In the genomic region with DNA sequence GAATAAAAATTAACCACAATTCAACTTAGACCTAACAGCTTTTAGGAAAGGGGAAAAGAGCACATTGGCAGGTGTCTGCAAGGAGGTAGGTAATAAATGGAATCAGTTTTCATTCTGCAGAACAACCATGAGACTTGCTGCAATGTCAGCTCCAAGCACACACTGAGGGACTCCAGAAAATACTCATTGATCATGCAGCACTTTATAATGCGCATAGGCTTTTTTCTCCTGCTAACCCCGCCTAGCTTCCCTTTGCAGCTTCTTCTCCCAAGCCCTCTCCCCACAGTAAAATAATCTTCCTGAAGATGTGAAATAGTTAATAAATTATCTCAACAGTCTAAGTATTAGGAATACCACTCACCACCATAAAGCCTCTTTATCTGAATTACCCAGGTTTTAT, we compare ENCODE assay signal across 8 cellular contexts. TPM values are rescaled to one million over a fixed set of nuclear protein-coding genes. Genes with fewer than 3 reads are reported as not detected.
DNase-seq lines count a peak whose midpoint lies in the region; ATAC-seq, FAIRE-seq and TF ChIP-seq lines count a peak whose summit lies in the region.

No MANE protein-coding gene starts in this region.

- H3K4me3 Mint-ChIP-seq in CD14-positive monocyte, result no peak overlapping the region
- H3K4me3 Mint-ChIP-seq in naive thymus-derived CD8-positive, alpha-beta T cell, result peak overlapping the region in 9 of 10 donors; percentile 2 to 67 (median 59)

- H3K4me1 Mint-ChIP-seq in CD14-positive monocyte, result peaks cover 7% of the 10 kb centered on the region
- H3K4me1 Mint-ChIP-seq in naive thymus-derived CD8-positive, alpha-beta T cell, result peaks cover 7 to 54% (median 44%) of the 10 kb centered on the region in 4 donors

- peak; percentile 70 for FAIRE-seq in K562 (lab: Jason Lieb, UNC)

- TF ChIP-seq EP300 in K562 (IDR thresholded peaks at IDR 0.05; ENCODE audit: low read length) (no peak), ovary (IDR thresholded peaks at IDR 0.05) (no peak)

- H3K27me3 Mint-ChIP-seq in CD14-positive monocyte (ENCODE audit: low read depth in 3 of 3), result no peaks in the 10 kb centered on the region
- no peaks in the 10 kb centered on the region for H3K27me3 Mint-ChIP-seq in naive thymus-derived CD8-positive, alpha-beta T cell

- H3K36me3 Mint-ChIP-seq in CD14-positive monocyte, result peaks cover 0 to 5% of the 10 kb centered on the region in 2 donors
- H3K36me3 Mint-ChIP-seq in naive thymus-derived CD8-positive, alpha-beta T cell, result peaks cover 0 to 18% (median 1%) of the 10 kb centered on the region in 3 donors

- CTCF ChIA-PET in K562 (lab: Yijun Ruan, JAX; ENCODE audit: low intra/inter-chr PET ratio), result no interaction called here

- TF ChIP-seq CTCF in CD14-positive monocyte (IDR thresholded peaks at IDR 0.05) (no peak), K562 (IDR thresholded peaks at IDR 0.05 in 2 of 3, conservative IDR thresholded peaks at IDR 0.05 in 1 of 3; ENCODE audit: insufficient read depth in 2 of 3, low read depth in 1 of 3, low read length in 3 of 3) (no peak), ovary (IDR thresholded peaks at IDR 0.05) (no peak)

- intact Hi-C loops in CD14-positive monocyte (cut with micrococcal nuclease), result loop anchor here (2.0 to 5.0 kb wide), 2 partner anchors 36 to 37 kb away; partner anchors contain the start of gene ANKRD17 (in 2 of the 2)
- intact Hi-C loops in K562 (cut with micrococcal nuclease), result loop anchor here (5.0 kb wide), 1 partner anchor 36 kb away; the partner anchor contains the start of gene ANKRD17
- intact Hi-C loops in ovary (cut with DNase I), result no loop called here

- DNase-seq in CD14-positive monocyte (ENCODE audit: low spot score), result no peak
- peak in 1 of 4 experiments; percentile 43 for DNase-seq in K562 (ENCODE audit: extremely low read depth in 1 of 4, low spot score in 3 of 4)
- no peak for DNase-seq in naive thymus-derived CD8-positive, alpha-beta T cell
- no peak for DNase-seq in NCI-H2196 (lab: John Stamatoyannopoulos, UW; ENCODE audit: unreplicated experiment)
- no peak for DNase-seq in globus pallidus (ENCODE audit: low spot score)
- DNase-seq in ovary, result no peak

- 11% methylated on average over 2 of the region's 2 CpGs for WGBS in K562 (ENCODE audit: insufficient coverage, low coverage, missing lambda C conversion rate)
- WGBS in ovary, 3 donors, result 71 to 88% (median 80%) methylated on average over 2 of the region's 2 CpGs

- peak; percentile 68 for ATAC-seq in K562
- ATAC-seq in naive thymus-derived CD8-positive, alpha-beta T cell, result no peak
- ATAC-seq in esophagus mucosa, result no peak

- H3K9me3 ChIP-seq in HUES48 (ENCODE audit: control insufficient read depth, insufficient read depth, low read length) (no peaks in the 10 kb centered on the region), K562 (replicated peaks; ENCODE audit: control insufficient read depth, insufficient read depth, low read depth, low read length) (no peaks in the 10 kb centered on the region), ovary (no peaks in the 10 kb centered on the region)

- peak overlapping the region in 5 of 7 donors; percentile 2 to 52 (median 34) for H3K27ac Mint-ChIP-seq in CD14-positive monocyte
- H3K27ac Mint-ChIP-seq in naive thymus-derived CD8-positive, alpha-beta T cell, result peak overlapping the region in 8 of 10 donors; percentile 6 to 79 (median 57)

- H3K27ac ChIP-seq in HUES48 (ENCODE audit: low read depth, low read length) (peak overlapping the region; percentile 47), K562 (ENCODE audit: extremely low read depth, low read depth, low read length) (peak overlapping the region; percentile 96), ovary (no peak overlapping the region)

- H3K27me3 ChIP-seq in HUES48 (ENCODE audit: control insufficient read depth, insufficient read depth, low read length), result no peaks in the 10 kb centered on the region
- no peaks in the 10 kb centered on the region for H3K27me3 ChIP-seq in K562 (ENCODE audit: control insufficient read depth in 2 of 2, insufficient read depth in 2 of 2, low read length in 2 of 2)
- H3K27me3 ChIP-seq in ovary, result no peaks in the 10 kb centered on the region

- peak overlapping the region; percentile 84 for H3K4me2 ChIP-seq in K562 (ENCODE audit: insufficient read depth, low read length)

- no peaks in the 10 kb centered on the region for H3K9me3 Mint-ChIP-seq in CD14-positive monocyte
- H3K9me3 Mint-ChIP-seq in naive thymus-derived CD8-positive, alpha-beta T cell, result no peaks in the 10 kb centered on the region

- no peak for TF ChIP-seq POLR2A in K562 (conservative IDR thresholded peaks at IDR 0.05)
- no peak for TF ChIP-seq POLR2A in ovary (IDR thresholded peaks at IDR 0.05)

- peaks cover 40% of the 10 kb centered on the region for H3K4me1 ChIP-seq in HUES48 (ENCODE audit: control insufficient read depth, insufficient read depth, low read length)
- H3K4me1 ChIP-seq in K562 (replicated peaks in 1 of 2; ENCODE audit: control insufficient read depth in 2 of 2, insufficient read depth in 2 of 2, low read length in 2 of 2), result peaks cover 0 to 3% of the 10 kb centered on the region in 2 experiments; a peak in 3 of 5 replicates
- peaks cover 2% of the 10 kb centered on the region for H3K4me1 ChIP-seq in ovary (ENCODE audit: insufficient read depth)

- H3K9ac ChIP-seq in HUES48 (ENCODE audit: low read depth, low read length) (no peak overlapping the region), K562 (ENCODE audit: insufficient read depth in 1 of 2, low read depth in 2 of 2, low read length in 2 of 2) (peak overlapping the region; percentile 23 to 98; a peak in 3 of 4 replicates)

- POLR2A ChIA-PET in K562 (lab: Yijun Ruan, JAX), result interaction anchor here (1.1 to 2.7 kb wide), 4 partner anchors 10 to 40 kb away, joined by 4 to 19 read pairs (median 6); no protein-coding TSS in a partner anchor
- POLR2A ChIA-PET in naive thymus-derived CD8-positive, alpha-beta T cell (lab: Charles Lee), result interaction anchor here (0.7 to 1.2 kb wide), 2 partner anchors 52 to 152 kb away, joined by 3 to 4 read pairs; no protein-coding TSS in a partner anchor

- H3K4me3 ChIP-seq in HUES48 (ENCODE audit: low read depth, low read length) (no peak overlapping the region), K562 (peak overlapping the region; percentile 56), ovary (no peak overlapping the region)

- peaks cover 92% of the 10 kb centered on the region for H3K79me2 ChIP-seq in K562 (ENCODE audit: control insufficient read depth, insufficient read depth, low read length)

- no TSS peak for BruUV-seq in K562 (replicated peaks; lab: Mats Ljungman, UMichigan)

- no peak for TF ChIP-seq RAD21 in K562 (CRISPR knock-in tag; conservative IDR thresholded peaks at IDR 0.05 in 1 of 2, IDR thresholded peaks at IDR 0.05 in 1 of 2)

- in situ Hi-C loops in K562 (cut with MboI), result no loop called here

- H3K36me3 ChIP-seq in HUES48 (ENCODE audit: control insufficient read depth, insufficient read depth, low read length), result no peaks in the 10 kb centered on the region
- peaks cover 37% of the 10 kb centered on the region for H3K36me3 ChIP-seq in K562 (ENCODE audit: control insufficient read depth, insufficient read depth, low read length)
- no peaks in the 10 kb centered on the region for H3K36me3 ChIP-seq in ovary

- H4K20me1 ChIP-seq in K562 (replicated peaks; ENCODE audit: control insufficient read depth, insufficient read depth, low read length), result no peaks in the 10 kb centered on the region

- no peaks in the 10 kb centered on the region for H3K9me1 ChIP-seq in K562 (ENCODE audit: control insufficient read depth, insufficient read depth, low read length)

- no peak overlapping the region for H2AFZ ChIP-seq in K562 (ENCODE audit: low read depth, low read length)

TF ChIP-seq in K562, 482 proteins besides CTCF, POLR2A, EP300 and RAD21 (continues in another document):
- no peak for TF ChIP-seq ZNF655 (CRISPR knock-in tag; IDR thresholded peaks at IDR 0.05)
- TF ChIP-seq HES1 (IDR thresholded peaks at IDR 0.05; ENCODE audit: low read depth), result no peak
- no peak for TF ChIP-seq ZNF3 (CRISPR knock-in tag; IDR thresholded peaks at IDR 0.05)

RNA-seq across cellular contexts. Expression of gene ANKRD17, which starts 36.9 kb away (rescaled TPM):
- polyA plus RNA-seq in CD14-positive monocyte (1 to 10 TPM; 5.3 to 9.0 TPM), K562 (2011; rRNA removed) (86.9 and 89.3 TPM in 2 replicates), K562 (2014; fragmentation: Illumina TruSeq; extraction: Trizol) (55.0 and 58.9 TPM in 2 replicates), K562 (2014; fragmentation: Nextera tagmentation; extraction: Ambion mirVana) (10 to 100 TPM; 25.5 to 26.9 TPM), K562 (2014; rRNA removed) (34.4 and 37.8 TPM in 2 replicates), ovary (10 to 100 TPM; 13.2 to 36.9 TPM)
- total RNA-seq in K562 (2011; cell fraction: chromatin; rRNA removed; ENCODE audit: low replicate concordance), result 75.2 and 214 TPM in 2 replicates
- total RNA-seq in K562 (2011; cell fraction: nucleolus; rRNA removed), result 40.7 and 57.2 TPM in 2 replicates
- total RNA-seq in K562 (2011; cell fraction: nucleoplasm; rRNA removed), result 73.1 and 77.5 TPM in 2 replicates
- total RNA-seq in K562 (2014; rRNA removed) (40.0 and 42.2 TPM in 2 replicates), K562 (2014; rRNA removed; fragmentation: Illumina TruSeq; extraction: Trizol) (52.2 and 59.0 TPM in 2 replicates), K562 (2015; rRNA removed; fragmentation: Illumina TruSeq; extraction: Trizol) (53.8 and 55.5 TPM in 2 replicates), K562 (2021) (67.4 and 73.2 TPM in 2 replicates), ovary (10 to 100 TPM; 23.0 to 59.7 (median 49.7) TPM), esophagus mucosa (38.9 TPM)
- 46.3 and 63.7 TPM in 2 replicates for polyA plus RNA-seq in K562 (2011; cell fraction: cytosol; rRNA removed)
- polyA plus RNA-seq in K562 (2011; cell fraction: nucleus; rRNA removed), result 73.9 and 82.8 TPM in 2 replicates
- polyA plus RNA-seq in K562 (2012), result 26.2 and 39.0 TPM in 2 replicates
- polyA minus RNA-seq in K562 (2011; rRNA and poly(A)+ RNA removed), result 220 and 227 TPM in 2 replicates
- 81.2 and 104 TPM in 2 replicates for polyA minus RNA-seq in K562 (2011; cell fraction: cytosol; rRNA and poly(A)+ RNA removed)
- 58.8 and 101 TPM in 2 replicates for polyA minus RNA-seq in K562 (2011; cell fraction: nucleus; rRNA and poly(A)+ RNA removed)
- total RNA-seq in naive thymus-derived CD8-positive, alpha-beta T cell, result 10 to 100 TPM; 63.4 to 67.6 TPM
- polyA plus RNA-seq in naive thymus-derived CD8-positive, alpha-beta T cell, result 10 to 100 TPM in 2 of 3 donors, 1 to 10 TPM in 1; 9.9 to 16.5 (median 10.8) TPM

Comparison
In these comparisons a context has a peak if more than half of its experiments do, and no peak if none do; other contexts are left out.
1. H3K4me3 Mint-ChIP-seq: peak in naive thymus-derived CD8-positive, alpha-beta T cell (9 of 10); none in CD14-positive monocyte (0 of 2).
2. H3K27ac ChIP-seq: peak in HUES48 (single experiment) and K562 (single experiment); none in ovary (0 of 2).
3. intact Hi-C loops: an anchor here in CD14-positive monocyte (2.0 to 5.0 kb wide) and K562 (5.0 kb wide); none called in ovary.